10 cellular contexts compared by ENCODE assay signal in the genomic region with DNA sequence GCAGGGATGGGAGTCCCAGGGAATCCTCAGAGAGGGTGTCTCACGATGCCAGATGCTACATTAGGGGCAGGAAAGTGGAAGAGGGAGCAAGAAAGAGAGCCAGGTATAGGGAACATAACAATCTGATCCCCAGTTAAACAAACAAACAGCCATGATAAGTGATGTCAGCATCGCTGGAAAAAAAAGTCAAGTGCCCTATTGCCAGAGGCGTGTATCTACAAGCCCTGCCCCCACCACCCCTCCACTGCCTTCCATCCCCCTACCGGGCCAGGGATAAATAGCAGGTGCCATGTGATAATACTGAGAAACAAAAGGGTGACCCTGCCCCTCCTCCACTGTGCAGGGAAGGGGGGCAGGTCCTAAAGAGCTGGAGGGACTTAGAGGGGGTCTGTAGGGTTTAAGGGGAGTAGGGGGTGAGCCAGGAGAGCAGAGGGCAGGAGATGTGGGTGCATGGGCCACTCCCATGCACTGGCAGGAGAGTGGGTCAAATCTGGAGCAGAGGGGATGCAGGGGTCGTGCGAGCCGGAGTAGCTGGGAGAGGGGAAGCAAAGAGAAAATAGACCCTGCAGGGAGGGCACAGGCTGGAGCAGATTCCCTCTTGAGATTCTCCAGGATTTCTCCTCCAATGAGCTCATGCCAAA. TPM values are rescaled to one million over a fixed set of nuclear protein-coding genes. Genes with fewer than 3 reads are reported as not detected.
DNase-seq lines count a peak whose midpoint lies in the region; ATAC-seq and TF ChIP-seq lines count a peak whose summit lies in the region.
"Had no signal": no experiment of that assay in that cellular context is flagged by ENCODE, and none has a peak within 500 bp of the region (broad histone marks: within the 10 kb centered on the region; RNA-seq: fewer than 3 reads in every experiment).

No MANE protein-coding gene starts in this region.

- peak; percentile 28; the same call in 1 of the 3 replicates for TF ChIP-seq CTCF in GM12872 (IDR thresholded peaks at IDR 0.05; ENCODE audit: insufficient read depth, low read depth, low read length)
- TF ChIP-seq CTCF in mesothelial cell of epicardium (IDR thresholded peaks at IDR 0.05; ENCODE audit: unreplicated experiment) = peak; percentile 19
- no peak for TF ChIP-seq CTCF in CD8-positive, alpha-beta T cell (IDR thresholded peaks at IDR 0.05)

- no peak overlapping the region for H3K4me3 Mint-ChIP-seq in mesothelial cell of epicardium
- no peak overlapping the region for H3K4me3 Mint-ChIP-seq in CD8-positive, alpha-beta T cell
- no peak overlapping the region for H3K4me3 Mint-ChIP-seq in activated T-helper 1 cell treated with anti-CD3 and anti-CD28 coated beads, Interleukin-12 subunit alpha, Interleukin-12 subunit beta, Interleukin-2, Interleukin-4 antibody, amounts not matched to agents 30 ng/mL and 10 ng/mL and 1 ng/mL, durations not matched to agents 14 hours and 24 hours and 36 hours
- H3K4me3 Mint-ChIP-seq: activated CD4-positive, alpha-beta memory T cell treated with anti-CD3 and anti-CD28 coated beads for 36 hours had no signal

- no peak overlapping the region for H3K27ac Mint-ChIP-seq in mesothelial cell of epicardium
- H3K27ac Mint-ChIP-seq in CD8-positive, alpha-beta T cell = no peak overlapping the region
- H3K27ac Mint-ChIP-seq in activated T-helper 1 cell treated with anti-CD3 and anti-CD28 coated beads, Interleukin-12 subunit alpha, Interleukin-12 subunit beta, Interleukin-2, Interleukin-4 antibody, amounts not matched to agents 30 ng/mL and 10 ng/mL and 1 ng/mL, durations not matched to agents 14 hours and 24 hours and 36 hours = no peak overlapping the region
- H3K27ac Mint-ChIP-seq: activated CD4-positive, alpha-beta memory T cell treated with anti-CD3 and anti-CD28 coated beads for 36 hours had no signal

- CTCF ChIA-PET in CD8-positive, alpha-beta T cell (lab: Charles Lee) = no interaction called here

- intact Hi-C loops in CD8-positive, alpha-beta T cell (cut with DNase I, micrococcal nuclease) = no loop called here
- intact Hi-C loops in activated T-helper 1 cell treated with anti-CD3 and anti-CD28 coated beads, Interleukin-12 subunit alpha, Interleukin-12 subunit beta, Interleukin-2, Interleukin-4 antibody, amounts not matched to agents 30 ng/mL and 10 ng/mL and 1 ng/mL, durations not matched to agents 14 hours and 24 hours and 36 hours (cut with micrococcal nuclease) = no loop called here
- intact Hi-C loops in posterior vena cava (cut with DNase I) = no loop called here

- H3K4me1 ChIP-seq in CD8-positive, alpha-beta T cell (ENCODE audit: insufficient read depth, low read length) = no peaks in the 10 kb centered on the region

- H3K4me1 Mint-ChIP-seq in mesothelial cell of epicardium = peaks cover 14% of the 10 kb centered on the region
- no peaks in the 10 kb centered on the region for H3K4me1 Mint-ChIP-seq in CD8-positive, alpha-beta T cell (ENCODE audit: low read depth)
- H3K4me1 Mint-ChIP-seq in activated T-helper 1 cell treated with anti-CD3 and anti-CD28 coated beads, Interleukin-12 subunit alpha, Interleukin-12 subunit beta, Interleukin-2, Interleukin-4 antibody, amounts not matched to agents 30 ng/mL and 10 ng/mL and 1 ng/mL, durations not matched to agents 14 hours and 24 hours and 36 hours (ENCODE audit: low read depth) = no peaks in the 10 kb centered on the region

- no peaks in the 10 kb centered on the region for H3K9me3 ChIP-seq in CD8-positive, alpha-beta T cell (ENCODE audit: low read length)

- no peak overlapping the region for H3K27ac ChIP-seq in CD8-positive, alpha-beta T cell (ENCODE audit: low read depth, low read length)

- no peaks in the 10 kb centered on the region for H3K36me3 ChIP-seq in CD8-positive, alpha-beta T cell (ENCODE audit: insufficient read depth, low read length)

- DNase-seq in NCI-H1436 (lab: John Stamatoyannopoulos, UW) = peak; percentile 91
- DNase-seq in SW480 (ENCODE audit: low spot score) = peak; percentile 33
- DNase-seq in mesothelial cell of epicardium (ENCODE audit: low spot score in 2 of 2, unreplicated experiment in 2 of 2) = no peak
- DNase-seq in CD8-positive, alpha-beta T cell = no peak
- no peak for DNase-seq in activated T-helper 1 cell treated with anti-CD3 and anti-CD28 coated beads, Interleukin-12 subunit alpha, Interleukin-12 subunit beta, Interleukin-2, Interleukin-4 antibody, amounts not matched to agents 30 ng/mL and 10 ng/mL and 1 ng/mL, durations not matched to agents 14 hours and 24 hours and 36 hours (ENCODE audit: low spot score)
- no peak for DNase-seq in posterior vena cava (ENCODE audit: low spot score)
- DNase-seq: activated CD4-positive, alpha-beta memory T cell treated with anti-CD3 and anti-CD28 coated beads for 36 hours had no signal

- H3K9me3 Mint-ChIP-seq in mesothelial cell of epicardium = no peaks in the 10 kb centered on the region
- no peaks in the 10 kb centered on the region for H3K9me3 Mint-ChIP-seq in CD8-positive, alpha-beta T cell
- H3K9me3 Mint-ChIP-seq in activated T-helper 1 cell treated with anti-CD3 and anti-CD28 coated beads, Interleukin-12 subunit alpha, Interleukin-12 subunit beta, Interleukin-2, Interleukin-4 antibody, amounts not matched to agents 30 ng/mL and 10 ng/mL and 1 ng/mL, durations not matched to agents 14 hours and 24 hours and 36 hours = no peaks in the 10 kb centered on the region
- H3K9me3 Mint-ChIP-seq: activated CD4-positive, alpha-beta memory T cell treated with anti-CD3 and anti-CD28 coated beads for 36 hours had no signal

- peaks cover 22% of the 10 kb centered on the region for H3K27me3 Mint-ChIP-seq in mesothelial cell of epicardium (ENCODE audit: low read depth)
- H3K27me3 Mint-ChIP-seq in CD8-positive, alpha-beta T cell (ENCODE audit: low read depth) = peaks cover 56% of the 10 kb centered on the region
- peaks cover 38% of the 10 kb centered on the region for H3K27me3 Mint-ChIP-seq in activated T-helper 1 cell treated with anti-CD3 and anti-CD28 coated beads, Interleukin-12 subunit alpha, Interleukin-12 subunit beta, Interleukin-2, Interleukin-4 antibody, amounts not matched to agents 30 ng/mL and 10 ng/mL and 1 ng/mL, durations not matched to agents 14 hours and 24 hours and 36 hours (ENCODE audit: insufficient read depth)

- ATAC-seq in CD8-positive, alpha-beta T cell = no peak
- ATAC-seq in GM21526 (IDR thresholded peaks at IDR 0.05; ENCODE audit: low FRiP score, unreplicated experiment) = no peak
- ATAC-seq: sciatic nerve had no signal

- H3K36me3 Mint-ChIP-seq in mesothelial cell of epicardium = no peaks in the 10 kb centered on the region
- H3K36me3 Mint-ChIP-seq in CD8-positive, alpha-beta T cell = no peaks in the 10 kb centered on the region
- H3K36me3 Mint-ChIP-seq in activated T-helper 1 cell treated with anti-CD3 and anti-CD28 coated beads, Interleukin-12 subunit alpha, Interleukin-12 subunit beta, Interleukin-2, Interleukin-4 antibody, amounts not matched to agents 30 ng/mL and 10 ng/mL and 1 ng/mL, durations not matched to agents 14 hours and 24 hours and 36 hours (ENCODE audit: low read depth) = no peaks in the 10 kb centered on the region
- H3K36me3 Mint-ChIP-seq: activated CD4-positive, alpha-beta memory T cell treated with anti-CD3 and anti-CD28 coated beads for 36 hours had no signal

- H3K27me3 ChIP-seq in CD8-positive, alpha-beta T cell (ENCODE audit: insufficient read depth, low read length) = no peaks in the 10 kb centered on the region

- no peak overlapping the region for H3K4me3 ChIP-seq in CD8-positive, alpha-beta T cell (ENCODE audit: low read depth, low read length)

- POLR2A ChIA-PET in CD8-positive, alpha-beta T cell (lab: Charles Lee) = no interaction called here

RNA-seq across cellular contexts. Expression of a gene that starts 3.4 kb away (rescaled TPM):
- not detected in 3 replicates for total RNA-seq in mesothelial cell of epicardium
- total RNA-seq in CD8-positive, alpha-beta T cell = not detected
- not detected in 2 replicates for total RNA-seq in activated T-helper 1 cell treated with anti-CD3 and anti-CD28 coated beads, Interleukin-12 subunit alpha, Interleukin-12 subunit beta, Interleukin-2, Interleukin-4 antibody, amounts not matched to agents 30 ng/mL and 10 ng/mL and 1 ng/mL, durations not matched to agents 14 hours and 24 hours and 36 hours
- not detected for total RNA-seq in posterior vena cava
- total RNA-seq: activated CD4-positive, alpha-beta memory T cell treated with anti-CD3 and anti-CD28 coated beads for 36 hours; sciatic nerve had no signal

Comparison
In these comparisons a context has a peak if more than half of its experiments do, and no peak if none do; other contexts are left out.
1. DNase-seq: peak in NCI-H1436 (single experiment) and SW480 (single experiment); none in mesothelial cell of epicardium (0 of 2), CD8-positive, alpha-beta T cell (0 of 7), activated T-helper 1 cell treated with anti-CD3 and anti-CD28 coated beads, Interleukin-12 subunit alpha, Interleukin-12 subunit beta, Interleukin-2, Interleukin-4 antibody, amounts not matched to agents 30 ng/mL and 10 ng/mL and 1 ng/mL, durations not matched to agents 14 hours and 24 hours and 36 hours (single experiment) and posterior vena cava (single experiment).